2 cellular contexts compared by ENCODE assay signal in the genomic region with DNA sequence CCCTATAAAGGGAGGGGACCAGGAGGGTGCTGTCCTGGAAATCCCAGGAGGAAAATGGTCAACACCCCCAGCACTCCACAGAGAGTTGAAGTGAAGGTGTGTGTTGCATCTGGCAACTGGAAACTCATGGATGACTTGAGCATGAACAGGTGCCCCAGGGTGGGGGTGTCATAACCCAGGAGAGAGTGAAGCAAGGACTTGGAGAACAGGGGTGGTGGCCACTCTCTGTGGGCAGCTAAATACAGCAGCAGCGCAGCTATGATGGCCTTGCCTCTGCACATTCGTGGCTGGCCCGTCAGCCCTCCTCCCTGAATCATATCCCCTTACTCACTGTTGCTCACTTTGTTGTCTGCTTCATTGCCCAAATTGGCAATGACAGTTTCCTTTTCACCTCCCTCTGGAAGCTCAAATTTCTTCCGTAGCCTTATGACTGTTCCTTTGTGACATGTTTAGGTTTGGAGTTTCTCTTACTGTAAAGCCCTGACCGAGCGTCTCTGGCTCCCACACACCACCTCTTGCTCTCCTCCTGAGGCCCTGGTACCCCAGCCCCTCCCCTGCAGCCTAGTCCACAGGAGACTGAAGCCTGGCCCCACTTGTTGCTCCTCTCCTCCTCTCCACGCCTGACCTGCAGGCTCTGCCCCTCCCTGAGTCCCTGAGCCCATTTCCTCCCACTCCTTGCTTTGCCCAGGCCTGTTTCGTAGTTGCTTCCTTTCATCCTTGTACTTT.
TF ChIP-seq lines count a peak whose summit lies in the region.

No MANE protein-coding gene starts in this region.

TF ChIP-seq in IMR-90, 13 proteins besides CTCF, POLR2A, EP300 and RAD21:
- TF ChIP-seq, protein P1, sequence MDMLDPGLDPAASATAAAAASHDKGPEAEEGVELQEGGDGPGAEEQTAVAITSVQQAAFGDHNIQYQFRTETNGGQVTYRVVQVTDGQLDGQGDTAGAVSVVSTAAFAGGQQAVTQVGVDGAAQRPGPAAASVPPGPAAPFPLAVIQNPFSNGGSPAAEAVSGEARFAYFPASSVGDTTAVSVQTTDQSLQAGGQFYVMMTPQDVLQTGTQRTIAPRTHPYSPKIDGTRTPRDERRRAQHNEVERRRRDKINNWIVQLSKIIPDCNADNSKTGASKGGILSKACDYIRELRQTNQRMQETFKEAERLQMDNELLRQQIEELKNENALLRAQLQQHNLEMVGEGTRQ (IDR thresholded peaks at IDR 0.05; ENCODE audit: low read depth, low read length): 0 out of 2 replicates have a peak, but pooled peaks have one; percentile 11
- TF ChIP-seq CEBPB (IDR thresholded peaks at IDR 0.05; ENCODE audit: low read depth, low read length): peak; percentile 81
- TF ChIP-seq SMC3 (IDR thresholded peaks at IDR 0.05; ENCODE audit: low read depth, low read length): peak; percentile 6; the same call in 1 of the 2 replicates
- no peak; the same call in 1 of the 2 replicates for TF ChIP-seq NFE2L2 (IDR thresholded peaks at IDR 0.05; ENCODE audit: low read depth, low read length)
- TF ChIP-seq RCOR1 (IDR thresholded peaks at IDR 0.05; ENCODE audit: insufficient replicate concordance, low read length): peak; percentile 85
- peak; percentile 25; the same call in 1 of the 2 replicates for TF ChIP-seq BHLHE40 (IDR thresholded peaks at IDR 0.05; ENCODE audit: low read depth, low read length)
- TF ChIP-seq ELK1 (IDR thresholded peaks at IDR 0.05; ENCODE audit: borderline replicate concordance, low read depth, low read length): no peak
- TF ChIP-seq MXI1 (IDR thresholded peaks at IDR 0.05; ENCODE audit: borderline replicate concordance, low read depth, low read length): no peak
- TF ChIP-seq MAZ (IDR thresholded peaks at IDR 0.05; ENCODE audit: borderline replicate concordance, low read depth, low read length): peak; percentile 47; the same call in 1 of the 2 replicates
- TF ChIP-seq FOS (IDR thresholded peaks at IDR 0.05; ENCODE audit: low read depth, low read length): peak; percentile 78
- TF ChIP-seq MAFK (IDR thresholded peaks at IDR 0.05; ENCODE audit: low read depth, low read length): peak; percentile 13; the same call in 1 of the 2 replicates

TF ChIP-seq in HEK293T, 16 proteins besides CTCF, POLR2A, EP300 and RAD21 (continued from another document):
- TF ChIP-seq LEF1 (IDR thresholded peaks at IDR 0.05; ENCODE audit: borderline replicate concordance) (no peak), TARDBP (IDR thresholded peaks at IDR 0.05) (no peak), CTBP1 (IDR thresholded peaks at IDR 0.05; ENCODE audit: borderline replicate concordance) (no peak)
